Comparison of ENCODE assay signal across 1 cellular context in genomic region chr5:7518947-7519560, GRCh38.
TF ChIP-seq lines count a peak whose summit lies in the region.

No MANE protein-coding gene starts in this region.

TF ChIP-seq in WTC11, 78 proteins besides CTCF, POLR2A, EP300 and RAD21 (continued from another document):
- TF ChIP-seq E2F4 (CRISPR knock-in tag; IDR thresholded peaks at IDR 0.05; ENCODE audit: borderline replicate concordance, low read depth) (no peak), NR2C2 (CRISPR knock-in tag; IDR thresholded peaks at IDR 0.05) (no peak)
